ENCODE assay signal across 8 cellular contexts in the genomic region with DNA sequence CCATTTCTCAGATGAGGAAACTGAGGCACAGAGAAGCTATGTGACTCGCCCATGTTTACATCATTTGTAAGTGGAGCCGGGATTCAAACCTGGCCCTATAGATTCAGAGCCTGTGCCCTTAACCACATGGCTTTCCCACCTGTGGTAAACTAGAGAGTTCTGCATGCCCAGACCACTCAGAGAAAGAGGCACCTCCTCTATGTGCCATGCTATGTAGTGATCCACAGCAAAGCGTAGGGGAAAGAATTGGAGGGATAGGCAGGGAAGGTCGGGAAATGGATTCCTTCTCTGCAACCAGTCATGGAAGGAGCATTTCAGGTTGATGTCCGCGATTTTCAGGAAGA. TPM values are rescaled to one million over a fixed set of nuclear protein-coding genes. Genes with fewer than 3 reads are reported as not detected.
A peak's percentile ranks its signal among the peaks of the same experiment; 100 is the strongest.
DNase-seq lines count a peak whose midpoint lies in the region; ATAC-seq, FAIRE-seq and TF ChIP-seq lines count a peak whose summit lies in the region.

No MANE protein-coding gene starts in this region.

- H3K79me2 ChIP-seq in DOHH2 (ENCODE audit: control insufficient read depth, low read length) = no peaks in the 10 kb centered on the region

- no peak overlapping the region for H3K27ac ChIP-seq in DOHH2 (ENCODE audit: low read depth, low read length)

- H3K4me3 Mint-ChIP-seq in mesothelial cell of epicardium (peak overlapping the region; percentile 56), osteocyte (ENCODE audit: unreplicated experiment) (no peak overlapping the region)

- no peaks in the 10 kb centered on the region for H3K4me1 Mint-ChIP-seq in mesothelial cell of epicardium
- peaks cover 6% of the 10 kb centered on the region for H3K4me1 Mint-ChIP-seq in osteocyte (ENCODE audit: unreplicated experiment)

- H3K4me3 ChIP-seq in DOHH2 (ENCODE audit: low read length) = peak overlapping the region; percentile 68

- TF ChIP-seq CTCF in DOHH2 (IDR thresholded peaks at IDR 0.05; ENCODE audit: low read depth, low read length, poor library complexity, severe bottlenecking) (no peak), mesothelial cell of epicardium (IDR thresholded peaks at IDR 0.05; ENCODE audit: unreplicated experiment) (no peak), osteocyte (IDR thresholded peaks at IDR 0.05) (no peak)

- H3K36me3 ChIP-seq in DOHH2 (ENCODE audit: control insufficient read depth, low read length) = no peaks in the 10 kb centered on the region

- no peaks in the 10 kb centered on the region for H4K20me1 ChIP-seq in DOHH2 (ENCODE audit: control insufficient read depth, insufficient read depth, low read depth, low read length)

- no peaks in the 10 kb centered on the region for H3K9me2 ChIP-seq in DOHH2 (replicated peaks; ENCODE audit: control insufficient read depth, low read length)

- FAIRE-seq in H54 (lab: Jason Lieb, UNC) = no peak
- no peak for FAIRE-seq in frontal cortex (lab: Jason Lieb, UNC)

- H3K9me3 Mint-ChIP-seq in mesothelial cell of epicardium = peaks cover 5% of the 10 kb centered on the region
- H3K9me3 Mint-ChIP-seq in osteocyte (ENCODE audit: unreplicated experiment) = peaks cover 3% of the 10 kb centered on the region

- no peaks in the 10 kb centered on the region for H3K36me3 Mint-ChIP-seq in mesothelial cell of epicardium
- H3K36me3 Mint-ChIP-seq in osteocyte (ENCODE audit: unreplicated experiment) = no peaks in the 10 kb centered on the region

- H3K27ac Mint-ChIP-seq in mesothelial cell of epicardium (no peak overlapping the region), osteocyte (ENCODE audit: unreplicated experiment) (no peak overlapping the region)

- peaks cover 26% of the 10 kb centered on the region for H3K27me3 Mint-ChIP-seq in mesothelial cell of epicardium (ENCODE audit: low read depth)
- peaks cover 24% of the 10 kb centered on the region for H3K27me3 Mint-ChIP-seq in osteocyte (ENCODE audit: unreplicated experiment)

- no peaks in the 10 kb centered on the region for H3K27me3 ChIP-seq in DOHH2 (ENCODE audit: control insufficient read depth, low read length)

- DNase-seq in H54 (ENCODE audit: insufficient read length, low spot score) (peak; percentile 5), mesothelial cell of epicardium (ENCODE audit: low spot score in 2 of 2, unreplicated experiment in 2 of 2) (no peak), osteocyte (ENCODE audit: extremely low spot score, unreplicated experiment) (no peak), iPS-NIHi11 (ENCODE audit: low spot score) (no peak), anterior cingulate cortex (lab: John Stamatoyannopoulos, UW) (no peak), frontal cortex (ENCODE audit: low spot score in 2 of 2) (no peak)

- peak overlapping the region; percentile 80 for H3K4me2 ChIP-seq in DOHH2 (ENCODE audit: low read length)

- H3K4me1 ChIP-seq in DOHH2 (ENCODE audit: control insufficient read depth, low read length) = peaks cover 23% of the 10 kb centered on the region

- no peak for TF ChIP-seq POLR2A in H54 (IDR thresholded peaks at IDR 0.05; ENCODE audit: low read depth, low read length)

- peak; percentile 79 for ATAC-seq in SK-N-SH treated with all-trans-retinoic acid at 6 μM for 48 hours

- peaks cover 2% of the 10 kb centered on the region; the same call in 1 of the 2 replicates for H3K9me3 ChIP-seq in DOHH2 (ENCODE audit: control insufficient read depth, insufficient read depth, low read length)

- no peaks in the 10 kb centered on the region for H3F3A ChIP-seq in DOHH2 (ENCODE audit: control insufficient read depth, insufficient read depth)

TF ChIP-seq in SK-N-SH treated with all-trans-retinoic acid at 6 μM for 48 hours, 23 proteins besides CTCF, POLR2A, EP300 and RAD21:
- TF ChIP-seq, protein P1, sequence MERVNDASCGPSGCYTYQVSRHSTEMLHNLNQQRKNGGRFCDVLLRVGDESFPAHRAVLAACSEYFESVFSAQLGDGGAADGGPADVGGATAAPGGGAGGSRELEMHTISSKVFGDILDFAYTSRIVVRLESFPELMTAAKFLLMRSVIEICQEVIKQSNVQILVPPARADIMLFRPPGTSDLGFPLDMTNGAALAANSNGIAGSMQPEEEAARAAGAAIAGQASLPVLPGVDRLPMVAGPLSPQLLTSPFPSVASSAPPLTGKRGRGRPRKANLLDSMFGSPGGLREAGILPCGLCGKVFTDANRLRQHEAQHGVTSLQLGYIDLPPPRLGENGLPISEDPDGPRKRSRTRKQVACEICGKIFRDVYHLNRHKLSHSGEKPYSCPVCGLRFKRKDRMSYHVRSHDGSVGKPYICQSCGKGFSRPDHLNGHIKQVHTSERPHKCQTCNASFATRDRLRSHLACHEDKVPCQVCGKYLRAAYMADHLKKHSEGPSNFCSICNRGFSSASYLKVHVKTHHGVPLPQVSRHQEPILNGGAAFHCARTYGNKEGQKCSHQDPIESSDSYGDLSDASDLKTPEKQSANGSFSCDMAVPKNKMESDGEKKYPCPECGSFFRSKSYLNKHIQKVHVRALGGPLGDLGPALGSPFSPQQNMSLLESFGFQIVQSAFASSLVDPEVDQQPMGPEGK (CRISPR knock-in tag; IDR thresholded peaks at IDR 0.05; ENCODE audit: borderline replicate concordance) = no peak
- TF ChIP-seq OSR1 (CRISPR knock-in tag; IDR thresholded peaks at IDR 0.05) = no peak
- no peak for TF ChIP-seq ZC3H10 (CRISPR knock-in tag; IDR thresholded peaks at IDR 0.05)
- TF ChIP-seq ZFP30 (CRISPR knock-in tag; IDR thresholded peaks at IDR 0.05) = no peak
- TF ChIP-seq ZFP3 (CRISPR knock-in tag; IDR thresholded peaks at IDR 0.05) = no peak
- TF ChIP-seq TOX (CRISPR knock-in tag; IDR thresholded peaks at IDR 0.05; ENCODE audit: borderline replicate concordance) = no peak
- TF ChIP-seq GLIS3 (CRISPR knock-in tag; IDR thresholded peaks at IDR 0.05) = no peak

RNA-seq across cellular contexts. Expression of a gene that starts 15.4 kb away (rescaled TPM):
- total RNA-seq in mesothelial cell of epicardium (not detected in 3 replicates), osteocyte (not detected in 2 replicates), frontal cortex (not detected)
